In genomic region chr1:117366281-117366981, GRCh38 we compare ENCODE assay signal across 8 cellular contexts. TPM values are rescaled to one million over a fixed set of nuclear protein-coding genes. Genes with fewer than 3 reads are reported as not detected.
DNase-seq lines count a peak whose midpoint lies in the region; ATAC-seq, FAIRE-seq and TF ChIP-seq lines count a peak whose summit lies in the region.

No MANE protein-coding gene starts in this region.

- H3K27me3 ChIP-seq in small intestine (ENCODE audit: control insufficient read depth in 2 of 2, insufficient read depth in 2 of 2, low read length in 2 of 2) = no peaks in the 10 kb centered on the region

- peaks cover 2 to 4% of the 10 kb centered on the region in 2 donors for H3K4me1 ChIP-seq in small intestine (ENCODE audit: control insufficient read depth in 2 of 2, insufficient read depth in 1 of 2, low read depth in 1 of 2, low read length in 1 of 2)

- no peak for TF ChIP-seq CTCF in VCaP (conservative IDR thresholded peaks at IDR 0.05)

- peak; percentile 37 for ATAC-seq in HG02623 (IDR thresholded peaks at IDR 0.05; ENCODE audit: unreplicated experiment)

- H3K36me3 ChIP-seq in small intestine (ENCODE audit: control insufficient read depth in 2 of 2, insufficient read depth in 2 of 2, low read length in 2 of 2) = no peaks in the 10 kb centered on the region

- FAIRE-seq in small intestine (lab: Jason Lieb, UNC) = no peak

- no peaks in the 10 kb centered on the region for H3K9me3 ChIP-seq in small intestine (ENCODE audit: control insufficient read depth, low read depth)

- H3K27ac ChIP-seq in VCaP = peak overlapping the region; percentile 96
- H3K27ac ChIP-seq in small intestine (ENCODE audit: low read depth in 1 of 2, low read length in 1 of 2) = peak overlapping the region; percentile 91 to 100

- peak; percentile 80 for DNase-seq in DMS53 (lab: John Stamatoyannopoulos, UW)
- no peak for DNase-seq in DMS53 treated with DMSO at 0.1 percent for 48 hours (lab: John Stamatoyannopoulos, UW; ENCODE audit: unreplicated experiment)
- DNase-seq in NCI-H1105 treated with DMSO at 0.1 percent for 48 hours (lab: John Stamatoyannopoulos, UW) = peak; percentile 76
- peak; percentile 63 to 83 for DNase-seq in T47D (ENCODE audit: low read depth in 1 of 2, low spot score in 1 of 2)
- DNase-seq in iPS-NIHi7 (ENCODE audit: extremely low spot score) = peak; percentile 85
- peak; percentile 87 for DNase-seq in small intestine

- WGBS in small intestine, 3 donors = 0 to 1% (median 1%) methylated on average over 44 to 63 of the region's 63 CpGs

- peak overlapping the region; percentile 64 to 85 for H3K4me3 ChIP-seq in small intestine (ENCODE audit: low read depth in 1 of 2, low read length in 2 of 2)

- in situ Hi-C loops in T47D (cut with HindIII; ENCODE audit: low pct_unique_long_range_greater_than_20kb, low sequenced_read_pairs) = no loop called here

RNA-seq across cellular contexts. Expression of gene MAN1A2, which starts 0.8 kb away (rescaled TPM):
- 10 to 100 TPM in 1 of 3 donors, 1 to 10 TPM in 2; 3.5 to 12.8 (median 3.6) TPM for polyA plus RNA-seq in small intestine
